1 cellular context compared by ENCODE assay signal in genomic region chr10:5684971-5685763, GRCh38.
A peak's percentile ranks its signal among the peaks of the same experiment; 100 is the strongest.
TF ChIP-seq lines count a peak whose summit lies in the region.

No MANE protein-coding gene starts in this region.

TF ChIP-seq in GM12878, 131 proteins besides CTCF, POLR2A, EP300 and RAD21 (continued from another document):
- TF ChIP-seq RELB (IDR thresholded peaks at IDR 0.05; ENCODE audit: low read depth): peak; percentile 45; the same call in 1 of the 2 replicates
- TF ChIP-seq ZZZ3 (IDR thresholded peaks at IDR 0.05; ENCODE audit: control insufficient read depth, insufficient read length, low read depth): no peak
- TF ChIP-seq MLLT1 (IDR thresholded peaks at IDR 0.05): 0 out of 2 replicates have a peak, but pooled peaks have one; percentile 25
- 0 out of 2 replicates have a peak, but pooled peaks have one; percentile 14 for TF ChIP-seq CHD2 (IDR thresholded peaks at IDR 0.05; ENCODE audit: borderline replicate concordance, low read depth, low read length)
- TF ChIP-seq BCL11A (IDR thresholded peaks at IDR 0.05; ENCODE audit: low read depth, low read length): 0 out of 2 replicates have a peak, but pooled peaks have one; percentile 4
- TF ChIP-seq GATAD2B (conservative IDR thresholded peaks at IDR 0.05; ENCODE audit: low read depth): peak; percentile 6; the same call in 1 of the 2 replicates
- TF ChIP-seq IKZF2 (IDR thresholded peaks at IDR 0.05): peak; percentile 80 to 84
- peak; percentile 14 for TF ChIP-seq PBX3 (IDR thresholded peaks at IDR 0.05; ENCODE audit: insufficient replicate concordance, low read depth, low read length)
- peak; percentile 88 for TF ChIP-seq LARP7 (IDR thresholded peaks at IDR 0.05)
- TF ChIP-seq EGR1 (IDR thresholded peaks at IDR 0.05; ENCODE audit: borderline replicate concordance in 1 of 2, low read depth in 2 of 2, low read length in 2 of 2): 0 out of 3 replicates have a peak, but pooled peaks of 1 of the 2 experiments have one; percentile 36
- peak; percentile 32; the same call in 1 of the 2 replicates for TF ChIP-seq SMC3 (IDR thresholded peaks at IDR 0.05; ENCODE audit: borderline replicate concordance, low read length)
- peak; percentile 94 for TF ChIP-seq ASH2L (IDR thresholded peaks at IDR 0.05; ENCODE audit: borderline replicate concordance, low read depth)
- peak in 1 of 2 experiments; percentile 83; a peak in 2 of 4 replicates for TF ChIP-seq BHLHE40 (IDR thresholded peaks at IDR 0.05; ENCODE audit: borderline replicate concordance in 1 of 2, low read depth in 2 of 2, low read length in 1 of 2)
- peak; percentile 54; the same call in 1 of the 2 replicates for TF ChIP-seq SMARCA5 (IDR thresholded peaks at IDR 0.05)
- 0 out of 2 replicates have a peak, but pooled peaks have one; percentile 43 for TF ChIP-seq NBN (IDR thresholded peaks at IDR 0.05)
- TF ChIP-seq USF2 (IDR thresholded peaks at IDR 0.05; ENCODE audit: borderline replicate concordance, low read depth, low read length): no peak
- no peak; the same call in 1 of the 2 replicates for TF ChIP-seq RUNX3 (IDR thresholded peaks at IDR 0.05; ENCODE audit: low read length)
- peak; percentile 49; the same call in 1 of the 2 replicates for TF ChIP-seq CBX5 (IDR thresholded peaks at IDR 0.05; ENCODE audit: low read depth)
- no peak for TF ChIP-seq E4F1 (IDR thresholded peaks at IDR 0.05; ENCODE audit: borderline replicate concordance, partially characterized antibody)
- no peak for TF ChIP-seq YY1 (IDR thresholded peaks at IDR 0.05; ENCODE audit: low read depth, low read length)
- peak; percentile 47 for TF ChIP-seq SIN3A (IDR thresholded peaks at IDR 0.05; ENCODE audit: low read depth, low read length)
- TF ChIP-seq MTA2 (IDR thresholded peaks at IDR 0.05; ENCODE audit: low read depth): no peak
- TF ChIP-seq MYC (IDR thresholded peaks at IDR 0.05; ENCODE audit: insufficient read depth, insufficient read length, insufficient replicate concordance, low read length, severe bottlenecking): peak; percentile 92
- no peak for TF ChIP-seq MEF2A (IDR thresholded peaks at IDR 0.05; ENCODE audit: insufficient read depth, low read depth, low read length)
- TF ChIP-seq CREB1 (IDR thresholded peaks at IDR 0.05; ENCODE audit: low read depth): 0 out of 2 replicates have a peak, but pooled peaks have one; percentile 14
- TF ChIP-seq DPF2 (IDR thresholded peaks at IDR 0.05): 0 out of 2 replicates have a peak, but pooled peaks have one; percentile 60
- TF ChIP-seq STAT1 (conservative IDR thresholded peaks at IDR 0.05): no peak
- 0 out of 2 replicates have a peak, but pooled peaks have one; percentile 29 for TF ChIP-seq TCF12 (IDR thresholded peaks at IDR 0.05; ENCODE audit: low read depth, low read length)
- TF ChIP-seq TCF7 (IDR thresholded peaks at IDR 0.05; ENCODE audit: borderline replicate concordance): no peak
- peak; percentile 97 for TF ChIP-seq NKRF (conservative IDR thresholded peaks at IDR 0.05)
- 0 out of 2 replicates have a peak, but pooled peaks have one; percentile 25 for TF ChIP-seq ZBTB40 (IDR thresholded peaks at IDR 0.05; ENCODE audit: borderline replicate concordance)
- peak; percentile 58; the same call in 1 of the 2 replicates for TF ChIP-seq BACH1 (IDR thresholded peaks at IDR 0.05; ENCODE audit: borderline replicate concordance)
- TF ChIP-seq FOXM1 (IDR thresholded peaks at IDR 0.05; ENCODE audit: low read depth, low read length): 0 out of 2 replicates have a peak, but pooled peaks have one; percentile 24
- TF ChIP-seq MEF2B (IDR thresholded peaks at IDR 0.05; ENCODE audit: partially characterized antibody, poor library complexity, severe bottlenecking): peak; percentile 58
- TF ChIP-seq PKNOX1 (IDR thresholded peaks at IDR 0.05): peak; percentile 75
